ENCODE assay signal across 18 cellular contexts in the genomic region with DNA sequence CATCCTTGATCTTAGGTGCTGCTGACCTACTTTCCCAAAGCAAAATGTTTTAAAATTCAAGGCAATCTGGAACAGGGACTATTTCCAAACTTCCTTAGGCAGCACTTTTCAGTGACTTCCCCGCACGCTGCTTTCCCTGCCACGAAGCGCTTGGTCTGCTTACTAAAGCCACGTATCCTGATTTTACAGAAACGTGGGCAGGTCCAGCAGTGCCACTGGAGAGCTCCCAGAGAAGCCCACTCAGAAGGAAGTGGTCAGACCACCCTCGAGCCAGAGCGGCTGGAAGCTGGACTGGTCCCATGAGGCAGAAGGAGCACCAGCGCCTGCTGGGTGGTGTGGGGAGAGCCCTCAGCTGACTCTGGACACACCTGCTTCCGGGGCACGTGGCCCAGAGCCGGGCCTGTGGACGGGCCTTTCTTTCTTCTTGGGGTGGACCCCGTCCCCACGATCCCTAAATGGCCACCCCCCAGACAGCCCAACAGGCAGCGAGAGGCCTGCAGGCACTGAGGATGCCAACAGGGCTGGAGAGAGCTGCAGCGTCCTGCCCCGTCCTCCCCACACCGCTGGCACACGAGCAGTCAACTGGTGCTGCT. TPM values are rescaled to one million over a fixed set of nuclear protein-coding genes. Genes with fewer than 3 reads are reported as not detected.
DNase-seq lines count a peak whose midpoint lies in the region; ATAC-seq and TF ChIP-seq lines count a peak whose summit lies in the region.
"Had no signal": no experiment of that assay in that cellular context is flagged by ENCODE, and none has a peak within 500 bp of the region (broad histone marks: within the 10 kb centered on the region; RNA-seq: fewer than 3 reads in every experiment).

No MANE protein-coding gene starts in this region.

- peak overlapping the region; percentile 28 to 97 (median 72) for H3K4me2 ChIP-seq in BLaER1 treated with 17β-estradiol and CSF1 and Interleukin-3, amounts not matched to agents 10 nM and 100 nM
- H3K4me2 ChIP-seq in parathyroid adenoma (ENCODE audit: low read length) (peak overlapping the region; percentile 14), neuronal stem cell (ENCODE audit: insufficient read depth, low read length, poor library complexity, severe bottlenecking) (no peak overlapping the region)
- H3K4me2 ChIP-seq: KMS-11 had no signal

- POLR2A ChIA-PET in RWPE1 (lab: Yijun Ruan, JAX; ENCODE audit: low non-redundant PET): no interaction called here

- no peaks in the 10 kb centered on the region for H3K27me3 ChIP-seq in BLaER1 treated with 17β-estradiol and CSF1 and Interleukin-3, amounts not matched to agents 10 nM and 100 nM
- H3K27me3 ChIP-seq in parathyroid adenoma (ENCODE audit: control insufficient read depth, insufficient read depth, low read length): no peaks in the 10 kb centered on the region
- no peaks in the 10 kb centered on the region for H3K27me3 ChIP-seq in neuronal stem cell (ENCODE audit: control insufficient read depth in 3 of 3, insufficient read depth in 3 of 3, low read depth in 1 of 3, low read length in 3 of 3)

- no peak overlapping the region for H2BK120ac ChIP-seq in neuronal stem cell (ENCODE audit: low read depth, low read length)

- H2BK5ac ChIP-seq in neuronal stem cell (ENCODE audit: low read length): no peak overlapping the region

- DNase-seq in RWPE1 (ENCODE audit: low spot score) (no peak), left colon (peak in 1 of 2 donors; percentile 50), Calu3 (no peak), neuronal stem cell (ENCODE audit: low spot score) (no peak)
- no peak for DNase-seq in activated CD8-positive, alpha-beta memory T cell treated with anti-CD3 and anti-CD28 coated beads, Interleukin-2, amount 50 U/mL, for 4 hours
- DNase-seq: GM23248, HCEC 1CT, NCI-H1048, NCI-H146, NCI-H2081, NCI-H510A, NCI-H774, PC-3 had no signal

- H3K18ac ChIP-seq in neuronal stem cell (ENCODE audit: low read length): no peak overlapping the region

- no peak overlapping the region for H3K4me3 Mint-ChIP-seq in Calu3 (ENCODE audit: low read depth, unreplicated experiment)

- no peak overlapping the region for H4K8ac ChIP-seq in neuronal stem cell (ENCODE audit: low read depth, low read length)

- no TSS peak for BruUV-seq in Calu3 (replicated peaks; lab: Mats Ljungman, UMichigan)

- H3K79me2 ChIP-seq in parathyroid adenoma: no peaks in the 10 kb centered on the region

- CTCF ChIA-PET in RWPE1 (lab: Yijun Ruan, JAX): no interaction called here
- CTCF ChIA-PET in Calu3 (lab: Charles Lee): no interaction called here

- no peak overlapping the region for H4K91ac ChIP-seq in neuronal stem cell (ENCODE audit: low read depth, low read length, poor library complexity)

- no peak overlapping the region for H3K27ac Mint-ChIP-seq in Calu3 (ENCODE audit: unreplicated experiment)

- peaks cover 20% of the 10 kb centered on the region for H3K36me3 Mint-ChIP-seq in Calu3 (ENCODE audit: insufficient read depth, unreplicated experiment)

- H3K4me1 ChIP-seq in BLaER1 treated with 17β-estradiol and CSF1 and Interleukin-3, amounts not matched to agents 10 nM and 100 nM: peaks cover 82 to 99% (median 96%) of the 10 kb centered on the region in 10 experiments
- H3K4me1 ChIP-seq in parathyroid adenoma: no peaks in the 10 kb centered on the region
- peaks cover 0 to 7% of the 10 kb centered on the region in 2 donors for H3K4me1 ChIP-seq in neuronal stem cell (ENCODE audit: control insufficient read depth in 2 of 2, insufficient read depth in 1 of 2, low read depth in 1 of 2, low read length in 2 of 2)

- H3K4me3 ChIP-seq in BLaER1 treated with 17β-estradiol and CSF1 and Interleukin-3, amounts not matched to agents 10 nM and 100 nM: no peak overlapping the region
- H3K4me3 ChIP-seq in parathyroid adenoma (ENCODE audit: low read depth, low read length) (no peak overlapping the region), neuronal stem cell (ENCODE audit: low read length in 2 of 2) (no peak overlapping the region)
- H3K4me3 ChIP-seq: GM23248 had no signal

- no peak overlapping the region for H3K4ac ChIP-seq in neuronal stem cell (ENCODE audit: low read length)

- intact Hi-C loops in left colon (cut with DNase I, micrococcal nuclease): no loop called here
- intact Hi-C loops in Calu3 (cut with micrococcal nuclease; ENCODE audit: unreplicated experiment): no loop called here

- no peaks in the 10 kb centered on the region for H3K9me3 Mint-ChIP-seq in Calu3 (ENCODE audit: low read depth, unreplicated experiment)

- peaks cover 42 to 89% (median 73%) of the 10 kb centered on the region in 11 experiments for H4K20me1 ChIP-seq in BLaER1 treated with 17β-estradiol and CSF1 and Interleukin-3, amounts not matched to agents 10 nM and 100 nM

- H3K9ac ChIP-seq in BLaER1 treated with 17β-estradiol and CSF1 and Interleukin-3, amounts not matched to agents 10 nM and 100 nM: peak overlapping the region in 6 of 11 experiments; percentile 9 to 63 (median 36); a peak in 6 of 22 replicates
- H3K9ac ChIP-seq in parathyroid adenoma: no peak overlapping the region
- H3K9ac ChIP-seq in neuronal stem cell (ENCODE audit: low read depth, low read length, poor library complexity): no peak overlapping the region
- H3K9ac ChIP-seq: GM23248, KMS-11 had no signal

- peaks cover 53 to 78% (median 65%) of the 10 kb centered on the region in 11 experiments for H3K36me3 ChIP-seq in BLaER1 treated with 17β-estradiol and CSF1 and Interleukin-3, amounts not matched to agents 10 nM and 100 nM
- H3K36me3 ChIP-seq in parathyroid adenoma (ENCODE audit: control insufficient read depth, insufficient read depth, low read length): no peaks in the 10 kb centered on the region
- peaks cover 43 to 64% of the 10 kb centered on the region in 2 donors for H3K36me3 ChIP-seq in neuronal stem cell (replicated peaks in 1 of 2; ENCODE audit: control insufficient read depth in 2 of 2, insufficient read depth in 2 of 2, low read length in 2 of 2)

- peak; percentile 32 for ATAC-seq in left colon
- no peak for ATAC-seq in GM21529 (IDR thresholded peaks at IDR 0.05; ENCODE audit: unreplicated experiment)
- ATAC-seq: PC-3 had no signal

- peaks cover 8% of the 10 kb centered on the region for H3K79me1 ChIP-seq in neuronal stem cell (ENCODE audit: low read depth, low read length)

- no peaks in the 10 kb centered on the region for H3K4me1 Mint-ChIP-seq in Calu3 (ENCODE audit: low read depth, unreplicated experiment)

- H2BK15ac ChIP-seq in neuronal stem cell (ENCODE audit: low read length): no peak overlapping the region

- peak overlapping the region in 5 of 11 experiments; percentile 1 to 49 (median 29); a peak in 6 of 22 replicates for H3K27ac ChIP-seq in BLaER1 treated with 17β-estradiol and CSF1 and Interleukin-3, amounts not matched to agents 10 nM and 100 nM
- H3K27ac ChIP-seq in RWPE1 (peak overlapping the region; percentile 24), parathyroid adenoma (no peak overlapping the region), neuronal stem cell (replicated peaks; ENCODE audit: low read length) (no peak overlapping the region)
- H3K27ac ChIP-seq: GM23248, KMS-11 had no signal

- H2AK5ac ChIP-seq in neuronal stem cell (ENCODE audit: low read depth, low read length): no peak overlapping the region

- H2AFZ ChIP-seq in parathyroid adenoma: no peak overlapping the region
- H2AFZ ChIP-seq in neuronal stem cell (ENCODE audit: low read length): no peak overlapping the region
- H2AFZ ChIP-seq: GM23248 had no signal

- no peaks in the 10 kb centered on the region for H3K27me3 Mint-ChIP-seq in Calu3 (ENCODE audit: unreplicated experiment)

- no peak overlapping the region for H3K23ac ChIP-seq in neuronal stem cell (ENCODE audit: low read depth, low read length, poor library complexity)

- no peaks in the 10 kb centered on the region for H3K9me3 ChIP-seq in BLaER1 treated with 17β-estradiol and CSF1 and Interleukin-3, amounts not matched to agents 10 nM and 100 nM (replicated peaks in 1 of 11)
- H3K9me3 ChIP-seq in parathyroid adenoma (ENCODE audit: control insufficient read depth, low read length): no peaks in the 10 kb centered on the region
- no peaks in the 10 kb centered on the region for H3K9me3 ChIP-seq in neuronal stem cell (replicated peaks in 1 of 2; ENCODE audit: control insufficient read depth in 2 of 2, insufficient read depth in 1 of 2, low read depth in 1 of 2, low read length in 2 of 2)
- H3K9me3 ChIP-seq: Caco-2 had no signal

- H3K14ac ChIP-seq in neuronal stem cell (ENCODE audit: low read length): no peak overlapping the region

- WGBS in neuronal stem cell (ENCODE audit: extremely low coverage in 2 of 2, insufficient read length in 2 of 2, insufficient replicate concordance in 1 of 2), 2 donors: no CpG with 5 or more reads among the region's 20 CpGs

- H2BK12ac ChIP-seq in neuronal stem cell (ENCODE audit: low read length): no peak overlapping the region

- no peak for TF ChIP-seq CTCF in RWPE1 (conservative IDR thresholded peaks at IDR 0.05; ENCODE audit: low read depth)
- TF ChIP-seq CTCF in parathyroid adenoma (IDR thresholded peaks at IDR 0.05): no peak
- no peak for TF ChIP-seq CTCF in Calu3 (IDR thresholded peaks at IDR 0.05; ENCODE audit: unreplicated experiment)

RNA-seq across cellular contexts. Expression of gene PTTG1IP, which starts 23.2 kb away (rescaled TPM):
- total RNA-seq in left colon (100 to 1,000 TPM; 206 to 380 TPM), Calu3 (2022) (135 and 136 TPM in 2 replicates)
- 134 TPM for polyA plus RNA-seq in neuronal stem cell (2013, experiment 1 of 2)
- polyA plus RNA-seq in neuronal stem cell (2013, experiment 2 of 2): 131 TPM

RNA-seq across cellular contexts. Expression of gene SUMO3, which starts 32.4 kb away (rescaled TPM):
- total RNA-seq in left colon: 10 to 100 TPM; 67.3 to 73.2 TPM
- 56.7 and 58.1 TPM in 2 replicates for total RNA-seq in Calu3 (2022)
- 216 TPM for polyA plus RNA-seq in neuronal stem cell (2013, experiment 1 of 2)
- polyA plus RNA-seq in neuronal stem cell (2013, experiment 2 of 2): 212 TPM

RNA-seq across cellular contexts. Expression of gene UBE2G2, which starts 48.7 kb away (rescaled TPM):
- total RNA-seq in left colon (10 to 100 TPM; 56.7 to 79.4 TPM), Calu3 (2022) (61.7 and 70.8 TPM in 2 replicates)
- 48.4 TPM for polyA plus RNA-seq in neuronal stem cell (2013, experiment 1 of 2)
- polyA plus RNA-seq in neuronal stem cell (2013, experiment 2 of 2): 50.1 TPM

Comparison
In these comparisons a context has a peak if more than half of its experiments do, and no peak if none do; other contexts are left out.
1. H3K9ac ChIP-seq: peak in BLaER1 treated with 17β-estradiol and CSF1 and Interleukin-3, amounts not matched to agents 10 nM and 100 nM (6 of 11); none in parathyroid adenoma (single experiment) and neuronal stem cell (single experiment).